In genomic region chr2:42169869-42170465, GRCh38 we compare ENCODE assay signal across 8 cellular contexts. TPM values are rescaled to one million over a fixed set of nuclear protein-coding genes. Genes with fewer than 3 reads are reported as not detected.
DNase-seq lines count a peak whose midpoint lies in the region; ATAC-seq and TF ChIP-seq lines count a peak whose summit lies in the region.

No MANE protein-coding gene starts in this region.

- DNase-seq in T-helper 2 cell treated with Interferon-gamma antibody and Interleukin-4, amounts not matched to agents 5 μg/mL and 100 μg/mL, for 36 hours (ENCODE audit: low spot score), result peak; percentile 11
- DNase-seq in germinal center (ENCODE audit: low spot score) (peak; percentile 71), GF-D8 (lab: John Stamatoyannopoulos, UW) (no peak), GDM1 (lab: John Stamatoyannopoulos, UW) (no peak)

- TF ChIP-seq CTCF in C4-2B (conservative IDR thresholded peaks at IDR 0.05), result no peak

- H3K4me1 Mint-ChIP-seq in T-helper 2 cell treated with Interferon-gamma antibody and Interleukin-4, amounts not matched to agents 5 μg/mL and 100 μg/mL, for 36 hours (ENCODE audit: low read depth), result peaks cover 17% of the 10 kb centered on the region

- ATAC-seq in GM19035 (IDR thresholded peaks at IDR 0.05; ENCODE audit: unreplicated experiment) (peak; percentile 10), HG03159 (IDR thresholded peaks at IDR 0.05; ENCODE audit: unreplicated experiment) (peak; percentile 32)

- no peaks in the 10 kb centered on the region for H3K9me3 Mint-ChIP-seq in T-helper 2 cell treated with Interferon-gamma antibody and Interleukin-4, amounts not matched to agents 5 μg/mL and 100 μg/mL, for 36 hours

- peak overlapping the region; percentile 96 for H3K9ac ChIP-seq in skeletal muscle satellite cell (ENCODE audit: low read depth, low read length)

- H3K4me2 ChIP-seq in skeletal muscle satellite cell (ENCODE audit: low read length), result peak overlapping the region; percentile 85

- H3K4me3 Mint-ChIP-seq in T-helper 2 cell treated with Interferon-gamma antibody and Interleukin-4, amounts not matched to agents 5 μg/mL and 100 μg/mL, for 36 hours, result no peak overlapping the region

- peaks cover 7% of the 10 kb centered on the region for H3K27me3 Mint-ChIP-seq in T-helper 2 cell treated with Interferon-gamma antibody and Interleukin-4, amounts not matched to agents 5 μg/mL and 100 μg/mL, for 36 hours (ENCODE audit: low read depth)

- H3K27ac ChIP-seq in C4-2B, result peak overlapping the region; percentile 84

- H3K27ac Mint-ChIP-seq in T-helper 2 cell treated with Interferon-gamma antibody and Interleukin-4, amounts not matched to agents 5 μg/mL and 100 μg/mL, for 36 hours, result no peak overlapping the region

- peak overlapping the region; percentile 99 for H3K4me3 ChIP-seq in skeletal muscle satellite cell (ENCODE audit: low read length)

- peaks cover 4% of the 10 kb centered on the region for H3K27me3 ChIP-seq in skeletal muscle satellite cell (ENCODE audit: control insufficient read depth, insufficient read depth, low read length)

- H3K9me3 ChIP-seq in skeletal muscle satellite cell (replicated peaks; ENCODE audit: low read length), result no peaks in the 10 kb centered on the region

- peaks cover 17% of the 10 kb centered on the region for H3K4me1 ChIP-seq in skeletal muscle satellite cell (ENCODE audit: control insufficient read depth, insufficient read depth, low read length)

- H3K36me3 Mint-ChIP-seq in T-helper 2 cell treated with Interferon-gamma antibody and Interleukin-4, amounts not matched to agents 5 μg/mL and 100 μg/mL, for 36 hours (ENCODE audit: low read depth), result peaks cover 4% of the 10 kb centered on the region

- no peaks in the 10 kb centered on the region for H3K36me3 ChIP-seq in skeletal muscle satellite cell (ENCODE audit: insufficient read depth, low read length)

RNA-seq across cellular contexts. Expression of gene EML4, which starts 0.8 kb away (rescaled TPM):
- 29.9 and 39.8 TPM in 2 replicates for total RNA-seq in skeletal muscle satellite cell (2012; rRNA removed)

Comparison
In these comparisons a context has a peak if more than half of its experiments do, and no peak if none do; other contexts are left out.
1. DNase-seq: peak in T-helper 2 cell treated with Interferon-gamma antibody and Interleukin-4, amounts not matched to agents 5 μg/mL and 100 μg/mL, for 36 hours (single experiment) and germinal center (single experiment); none in GF-D8 (single experiment) and GDM1 (single experiment).